9 cellular contexts compared by ENCODE assay signal in genomic region chr9:127776919-127777280, GRCh38. TPM values are rescaled to one million over a fixed set of nuclear protein-coding genes. Genes with fewer than 3 reads are reported as not detected.
DNase-seq lines count a peak whose midpoint lies in the region; ATAC-seq and TF ChIP-seq lines count a peak whose summit lies in the region.
"Had no signal": no experiment of that assay in that cellular context is flagged by ENCODE, and none has a peak within 500 bp of the region (broad histone marks: within the 10 kb centered on the region; RNA-seq: fewer than 3 reads in every experiment).

No MANE protein-coding gene starts in this region.

- TF ChIP-seq POLR2A in esophagus squamous epithelium (IDR thresholded peaks at IDR 0.05), result no peak

- H3K4me3 Mint-ChIP-seq in activated T-cell treated with anti-CD3 and anti-CD28 coated beads, Interleukin-2, amount 50 U/mL, for 4 hours, result peak overlapping the region; percentile 96
- H3K4me3 Mint-ChIP-seq in T-helper 1 cell treated with Interleukin-12 subunit alpha and Interleukin-12 subunit beta and Interleukin-4 antibody, amounts not matched to agents 30 μg/mL and 1 μg/mL, for 36 hours, result peak overlapping the region; percentile 100
- H3K4me3 Mint-ChIP-seq in stimulated activated naive CD8-positive, alpha-beta T cell treated with anti-CD3 and anti-CD28 coated beads, Interleukin-15, amount 100 ng/mL, for 72 hours, result peak overlapping the region; percentile 96 to 97

- H3K4me3 ChIP-seq in esophagus squamous epithelium, result peak overlapping the region; percentile 12 to 59 (median 32)

- DNase-seq in activated T-cell treated with anti-CD3 and anti-CD28 coated beads, Interleukin-2, amount 50 U/mL, for 4 hours, result no peak
- DNase-seq in activated T-cell treated with anti-CD3 and anti-CD28 coated beads, Interleukin-2, amount 50 U/mL, for 1 hour, result no peak
- DNase-seq in esophagus squamous epithelium (lab: John Stamatoyannopoulos, UW) (no peak), GM10248 (ENCODE audit: extremely low spot score) (no peak), amygdala (lab: John Stamatoyannopoulos, UW) (no peak)
- DNase-seq in stimulated activated naive CD8-positive, alpha-beta T cell treated with anti-CD3 and anti-CD28 coated beads, Interleukin-15, amount 100 ng/mL, for 72 hours, result no peak
- DNase-seq: ACHN had no signal

- no peaks in the 10 kb centered on the region for H3K9me3 ChIP-seq in esophagus squamous epithelium

- H3K36me3 ChIP-seq in esophagus squamous epithelium, result no peaks in the 10 kb centered on the region

- H3K27me3 Mint-ChIP-seq in activated T-cell treated with anti-CD3 and anti-CD28 coated beads, Interleukin-2, amount 50 U/mL, for 4 hours (ENCODE audit: low read depth), result no peaks in the 10 kb centered on the region
- no peaks in the 10 kb centered on the region for H3K27me3 Mint-ChIP-seq in T-helper 1 cell treated with Interleukin-12 subunit alpha and Interleukin-12 subunit beta and Interleukin-4 antibody, amounts not matched to agents 30 μg/mL and 1 μg/mL, for 36 hours (ENCODE audit: low read depth)
- H3K27me3 Mint-ChIP-seq in stimulated activated naive CD8-positive, alpha-beta T cell treated with anti-CD3 and anti-CD28 coated beads, Interleukin-15, amount 100 ng/mL, for 72 hours, result no peaks in the 10 kb centered on the region

- no peaks in the 10 kb centered on the region for H3K27me3 ChIP-seq in esophagus squamous epithelium

- CTCF ChIA-PET in GM10248 (lab: Yijun Ruan, JAX), result interaction anchor here (1.3 to 2.7 kb wide), 2 partner anchors 8 to 19 kb away, joined by 3 to 25 read pairs; partner anchors contain the start of gene CDK9

- intact Hi-C loops in esophagus squamous epithelium (cut with DNase I), result no loop called here

- 54% methylated on average over 3 of the region's 5 CpGs for WGBS in esophagus squamous epithelium, 2 donors

- H3K4me1 Mint-ChIP-seq in activated T-cell treated with anti-CD3 and anti-CD28 coated beads, Interleukin-2, amount 50 U/mL, for 4 hours (ENCODE audit: low read depth), result peaks cover 55% of the 10 kb centered on the region
- peaks cover 31% of the 10 kb centered on the region for H3K4me1 Mint-ChIP-seq in T-helper 1 cell treated with Interleukin-12 subunit alpha and Interleukin-12 subunit beta and Interleukin-4 antibody, amounts not matched to agents 30 μg/mL and 1 μg/mL, for 36 hours (ENCODE audit: low read depth)
- peaks cover 75% of the 10 kb centered on the region for H3K4me1 Mint-ChIP-seq in stimulated activated naive CD8-positive, alpha-beta T cell treated with anti-CD3 and anti-CD28 coated beads, Interleukin-15, amount 100 ng/mL, for 72 hours

- TF ChIP-seq CTCF in esophagus squamous epithelium (IDR thresholded peaks at IDR 0.05) (no peak), GM10248 (IDR thresholded peaks at IDR 0.05; ENCODE audit: control extremely low read depth, extremely low read depth, low read depth, missing control alignments) (no peak)

- ATAC-seq in activated T-cell treated with anti-CD3 and anti-CD28 coated beads, Interleukin-2, amount 50 U/mL, for 4 hours, result peak in 1 of 2 donors; percentile 5
- no peak for ATAC-seq in stimulated activated naive CD8-positive, alpha-beta T cell treated with anti-CD3 and anti-CD28 coated beads, Interleukin-15, amount 100 ng/mL, for 72 hours
- ATAC-seq in GM18858 (IDR thresholded peaks at IDR 0.05; ENCODE audit: unreplicated experiment), result no peak

- peak overlapping the region; percentile 34 to 78 (median 57) for H3K27ac ChIP-seq in esophagus squamous epithelium

- peaks cover 6% of the 10 kb centered on the region for H3K36me3 Mint-ChIP-seq in activated T-cell treated with anti-CD3 and anti-CD28 coated beads, Interleukin-2, amount 50 U/mL, for 4 hours (ENCODE audit: insufficient read depth)
- H3K36me3 Mint-ChIP-seq in T-helper 1 cell treated with Interleukin-12 subunit alpha and Interleukin-12 subunit beta and Interleukin-4 antibody, amounts not matched to agents 30 μg/mL and 1 μg/mL, for 36 hours (ENCODE audit: low read depth), result peaks cover 22% of the 10 kb centered on the region

- H3K27ac Mint-ChIP-seq in T-helper 1 cell treated with Interleukin-12 subunit alpha and Interleukin-12 subunit beta and Interleukin-4 antibody, amounts not matched to agents 30 μg/mL and 1 μg/mL, for 36 hours, result peak overlapping the region; percentile 100
- H3K27ac Mint-ChIP-seq in stimulated activated naive CD8-positive, alpha-beta T cell treated with anti-CD3 and anti-CD28 coated beads, Interleukin-15, amount 100 ng/mL, for 72 hours, result peak overlapping the region; percentile 99

- no peaks in the 10 kb centered on the region for H3K9me3 Mint-ChIP-seq in activated T-cell treated with anti-CD3 and anti-CD28 coated beads, Interleukin-2, amount 50 U/mL, for 4 hours
- H3K9me3 Mint-ChIP-seq in T-helper 1 cell treated with Interleukin-12 subunit alpha and Interleukin-12 subunit beta and Interleukin-4 antibody, amounts not matched to agents 30 μg/mL and 1 μg/mL, for 36 hours, result no peaks in the 10 kb centered on the region
- H3K9me3 Mint-ChIP-seq in stimulated activated naive CD8-positive, alpha-beta T cell treated with anti-CD3 and anti-CD28 coated beads, Interleukin-15, amount 100 ng/mL, for 72 hours, result no peaks in the 10 kb centered on the region

- POLR2A ChIA-PET in GM10248 (lab: Yijun Ruan, JAX), result no interaction called here

- peaks cover 0 to 26% (median 9%) of the 10 kb centered on the region in 3 donors for H3K4me1 ChIP-seq in esophagus squamous epithelium

RNA-seq across cellular contexts. Expression of gene SH2D3C, which starts 1.6 kb away (rescaled TPM):
- total RNA-seq in activated T-cell treated with anti-CD3 and anti-CD28 coated beads, Interleukin-2, amount 50 U/mL, for 4 hours, result 10 to 100 TPM in 1 of 3 donors, 1 to 10 TPM in 2; 5.9 to 10.8 (median 7.0) TPM
- 1 to 10 TPM in 3 of 4 donors, under 1 TPM in 1; 0.38 to 4.8 (median 2.8) TPM for total RNA-seq in esophagus squamous epithelium

RNA-seq across cellular contexts. Expression of gene CDK9, which starts 8.9 kb away (rescaled TPM):
- 10 to 100 TPM; 66.9 to 91.5 (median 82.5) TPM for total RNA-seq in activated T-cell treated with anti-CD3 and anti-CD28 coated beads, Interleukin-2, amount 50 U/mL, for 4 hours
- 10 to 100 TPM; 22.3 to 53.2 (median 41.2) TPM for total RNA-seq in esophagus squamous epithelium

RNA-seq across cellular contexts. Expression of gene FPGS, which starts 25.8 kb away (rescaled TPM):
- 100 to 1,000 TPM; 137 to 149 (median 141) TPM for total RNA-seq in activated T-cell treated with anti-CD3 and anti-CD28 coated beads, Interleukin-2, amount 50 U/mL, for 4 hours
- 10 to 100 TPM; 38.2 to 52.0 (median 47.0) TPM for total RNA-seq in esophagus squamous epithelium

RNA-seq across cellular contexts. Expression of gene TOR2A, which starts 41.8 kb away (rescaled TPM):
- total RNA-seq in activated T-cell treated with anti-CD3 and anti-CD28 coated beads, Interleukin-2, amount 50 U/mL, for 4 hours, result 10 to 100 TPM; 19.8 to 23.6 (median 20.1) TPM
- total RNA-seq in esophagus squamous epithelium, result 10 to 100 TPM; 10.7 to 12.5 (median 11.5) TPM
